23 cellular contexts compared by ENCODE assay signal in the genomic region with DNA sequence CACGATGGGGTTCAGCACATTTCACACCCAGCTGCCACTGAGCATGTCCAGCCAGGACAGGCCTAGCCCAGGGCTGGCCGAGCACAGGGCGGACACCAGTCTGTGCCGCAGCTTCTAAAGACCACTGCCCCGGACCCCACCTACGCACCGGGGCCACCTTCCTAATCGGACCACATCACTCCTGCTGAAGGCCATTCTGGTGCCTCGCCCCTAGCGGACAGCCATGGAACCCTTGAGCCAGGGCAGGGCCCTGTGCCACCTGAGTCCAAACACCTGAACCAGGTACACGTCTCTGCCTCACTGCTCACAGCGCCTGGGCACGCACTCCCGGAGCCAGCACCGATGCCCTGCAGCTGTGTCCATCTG. TPM values are rescaled to one million over a fixed set of nuclear protein-coding genes. Genes with fewer than 3 reads are reported as not detected.
A peak's percentile ranks its signal among the peaks of the same experiment; 100 is the strongest.
DNase-seq lines count a peak whose midpoint lies in the region; ATAC-seq and TF ChIP-seq lines count a peak whose summit lies in the region.
"Had no signal": no experiment of that assay in that cellular context is flagged by ENCODE, and none has a peak within 500 bp of the region (broad histone marks: within the 10 kb centered on the region; RNA-seq: fewer than 3 reads in every experiment).

No MANE protein-coding gene starts in this region.

- WGBS in right cardiac atrium: 97% methylated on average over 15 of the region's 15 CpGs
- WGBS in stomach, 5 donors: 94 to 99% (median 96%) methylated on average over 14 to 15 of the region's 15 CpGs

- H3K36me3 ChIP-seq in stomach: peaks cover 9 to 55% (median 55%) of the 10 kb centered on the region in 4 donors
- H3K36me3 ChIP-seq: breast epithelium, HAP-1, transverse colon had no signal

- TF ChIP-seq CTCF in stomach (IDR thresholded peaks at IDR 0.05): no peak

- no peaks in the 10 kb centered on the region for H3K27me3 ChIP-seq in right cardiac atrium (ENCODE audit: control insufficient read depth, insufficient read depth)
- no peaks in the 10 kb centered on the region for H3K27me3 ChIP-seq in stomach
- H3K27me3 ChIP-seq: BLaER1, breast epithelium, transverse colon had no signal

- TF ChIP-seq POLR2A in stomach (IDR thresholded peaks at IDR 0.05): no peak

- H3K27ac ChIP-seq in right cardiac atrium (ENCODE audit: low read length) (no peak overlapping the region), stomach (peak overlapping the region in 4 of 5 donors; percentile 76 to 84 (median 80))
- H3K27ac ChIP-seq: BLaER1, KMS-11, parathyroid adenoma, WERI-Rb-1 had no signal

- DNase-seq in activated effector memory CD4-positive, alpha-beta T cell treated with anti-CD3 and anti-CD28 coated beads, Interleukin-2, amount 50 U/mL, for 16 hours: peak; percentile 58
- no peak for DNase-seq in activated effector memory CD4-positive, alpha-beta T cell treated with Interleukin-2 at 50 U/mL for 16 hours
- DNase-seq in RPMI8226 (peak; percentile 19), right cardiac atrium (peak in 2 of 3 donors; percentile 7 to 44), stomach (no peak), NCI-H2171 (lab: John Stamatoyannopoulos, UW) (no peak), DMS153 (lab: John Stamatoyannopoulos, UW) (no peak), GOT3 (lab: John Stamatoyannopoulos, UW) (no peak)
- DNase-seq: activated CD4-positive, alpha-beta memory T cell treated with anti-CD3 and anti-CD28 coated beads, Interleukin-2, amount 10 ng/mL, durations not matched to agents 7 days and 5 days; Caco-2; DND-41; kidney glomerular epithelial cell; NCI-H2171 treated with DMSO at 0.1 percent for 48 hours; NCI-H524 treated with DMSO at 0.1 percent for 48 hours; transverse colon; WERI-Rb-1 had no signal

- peak in 1 of 2 donors; percentile 33 for ATAC-seq in right cardiac atrium
- ATAC-seq: GM12878 had no signal

- TF ChIP-seq EP300 in stomach (IDR thresholded peaks at IDR 0.05): no peak

- no peaks in the 10 kb centered on the region for H3K9me3 ChIP-seq in right cardiac atrium (ENCODE audit: control insufficient read depth, low read length)
- H3K9me3 ChIP-seq in stomach: no peaks in the 10 kb centered on the region
- H3K9me3 ChIP-seq: BLaER1, breast epithelium, Caco-2, HAP-1, transverse colon had no signal

- H3K4me3 ChIP-seq in right cardiac atrium (ENCODE audit: low read length) (no peak overlapping the region), stomach (no peak overlapping the region)
- H3K4me3 ChIP-seq: BLaER1, breast epithelium, GM12878, HAP-1, transverse colon had no signal

- no peaks in the 10 kb centered on the region for H3K4me1 ChIP-seq in right cardiac atrium (ENCODE audit: control insufficient read depth, insufficient read depth, low read length)
- H3K4me1 ChIP-seq in stomach: peaks cover 0 to 20% (median 14%) of the 10 kb centered on the region in 4 donors
- H3K4me1 ChIP-seq: breast epithelium, HAP-1 had no signal

- intact Hi-C loops in right cardiac atrium (cut with DNase I): no loop called here
- intact Hi-C loops in stomach (cut with DNase I; ENCODE audit: low total_unique reads): no loop called here

RNA-seq across cellular contexts. Expression of a gene that starts 8.4 kb away (rescaled TPM):
- total RNA-seq in right cardiac atrium: under 1 TPM; 0.21 to 0.76 (median 0.38) TPM
- 0.20 TPM for polyA plus RNA-seq in right cardiac atrium
- 10 to 100 TPM in 2 of 5 donors, 1 to 10 TPM in 1, under 1 TPM in 1, not detected in 1; 0.58 to 32.6 (median 12.0) TPM for total RNA-seq in stomach
- 10 to 100 TPM in 1 of 3 donors, 1 to 10 TPM in 1, under 1 TPM in 1; 0.95 to 17.6 (median 8.7) TPM for polyA plus RNA-seq in stomach
- total RNA-seq: Caco-2, RPMI7951 had no signal

Comparison
In these comparisons a context has a peak if more than half of its experiments do, and no peak if none do; other contexts are left out.
1. DNase-seq: peak in activated effector memory CD4-positive, alpha-beta T cell treated with anti-CD3 and anti-CD28 coated beads, Interleukin-2, amount 50 U/mL, for 16 hours (single experiment), RPMI8226 (single experiment) and right cardiac atrium (2 of 3); none in activated effector memory CD4-positive, alpha-beta T cell treated with Interleukin-2 at 50 U/mL for 16 hours (single experiment), stomach (single experiment), NCI-H2171 (single experiment), DMS153 (single experiment) and GOT3 (single experiment).